ENCODE assay signal across 17 cellular contexts in genomic region chr2:231810905-231811304, GRCh38.
DNase-seq lines count a peak whose midpoint lies in the region; ATAC-seq and TF ChIP-seq lines count a peak whose summit lies in the region.
"Had no signal": no experiment of that assay in that cellular context is flagged by ENCODE, and none has a peak within 500 bp of the region (broad histone marks: within the 10 kb centered on the region; RNA-seq: fewer than 3 reads in every experiment).

No MANE protein-coding gene starts in this region.

- peak; percentile 31 for DNase-seq in AG04449 (ENCODE audit: low read depth, low spot score)
- DNase-seq in HK-2 (ENCODE audit: unreplicated experiment): peak; percentile 28
- peak; percentile 6 for DNase-seq in amniotic stem cell (lab: John Stamatoyannopoulos, UW)
- peak; percentile 65 for DNase-seq in glomerular visceral epithelial cell (ENCODE audit: extremely low spot score)
- DNase-seq in NCI-H82 treated with DMSO at 0.1 percent for 48 hours (lab: John Stamatoyannopoulos, UW; ENCODE audit: unreplicated experiment): no peak
- no peak for DNase-seq in NCI-H345 treated with DMSO at 0.1 percent for 48 hours (lab: John Stamatoyannopoulos, UW; ENCODE audit: unreplicated experiment)
- DNase-seq in NK-92 (lab: John Stamatoyannopoulos, UW; ENCODE audit: unreplicated experiment): no peak
- DNase-seq: activated CD8-positive, alpha-beta T cell treated with anti-CD3 and anti-CD28 coated beads for 36 hours; activated effector memory CD4-positive, alpha-beta T cell treated with anti-CD3 and anti-CD28 coated beads, Interleukin-2, amount 50 U/mL, for 16 hours; C1 segment of cervical spinal cord; NCI-H1092 treated with DMSO at 0.1 percent for 48 hours; NCI-H510A treated with DMSO at 0.1 percent for 48 hours; Peyer's patch had no signal

- H3K4me3 ChIP-seq in AG04449 (ENCODE audit: low read depth, low read length): no peak overlapping the region
- H3K4me3 ChIP-seq: Peyer's patch, prostate gland had no signal

- POLR2A ChIA-PET in AG04449 (lab: Yijun Ruan, JAX): no interaction called here

- CTCF ChIA-PET in AG04449 (lab: Yijun Ruan, JAX): interaction anchor here (0.6 to 4.0 kb wide), 4 partner anchors 11 to 95 kb away, joined by 3 to 31 read pairs (median 4); no protein-coding TSS in a partner anchor

- no peak for TF ChIP-seq CTCF in AG04449 (IDR thresholded peaks at IDR 0.05; ENCODE audit: insufficient read depth, low read length, missing control alignments)

- ATAC-seq in GM18909 (IDR thresholded peaks at IDR 0.05; ENCODE audit: poor library complexity, unreplicated experiment): no peak
- ATAC-seq: activated CD8-positive, alpha-beta T cell treated with anti-CD3 and anti-CD28 coated beads for 36 hours; HCT116; stimulated activated memory B cell treated with anti-CD40 and anti-IgM and Interleukin-4, amounts not matched to agents 10 μg/mL and 1 μg/mL and 100 μg/mL, for 72 hours had no signal

Comparison
In these comparisons a context has a peak if more than half of its experiments do, and no peak if none do; other contexts are left out.
1. DNase-seq: peak in AG04449 (single experiment), HK-2 (single experiment), amniotic stem cell (single experiment) and glomerular visceral epithelial cell (single experiment); none in NCI-H82 treated with DMSO at 0.1 percent for 48 hours (single experiment), NCI-H345 treated with DMSO at 0.1 percent for 48 hours (single experiment) and NK-92 (single experiment).